21 cellular contexts compared by ENCODE assay signal in genomic region chr9:98370976-98371315, GRCh38.
A peak's percentile ranks its signal among the peaks of the same experiment; 100 is the strongest.
DNase-seq lines count a peak whose midpoint lies in the region; ATAC-seq, FAIRE-seq and TF ChIP-seq lines count a peak whose summit lies in the region.
"Had no signal": no experiment of that assay in that cellular context is flagged by ENCODE, and none has a peak within 500 bp of the region (broad histone marks: within the 10 kb centered on the region; RNA-seq: fewer than 3 reads in every experiment).

No MANE protein-coding gene starts in this region.

- no peak overlapping the region for H2AFZ ChIP-seq in astrocyte (ENCODE audit: low read depth, low read length)

- peaks cover 30% of the 10 kb centered on the region for H3K4me1 ChIP-seq in astrocyte (ENCODE audit: insufficient read depth, low read length)

- no peak overlapping the region for H3K4me3 ChIP-seq in astrocyte (ENCODE audit: insufficient read depth, low read depth, low read length)
- H3K4me3 ChIP-seq: A549 had no signal

- ATAC-seq in GM18909 (IDR thresholded peaks at IDR 0.05; ENCODE audit: poor library complexity, unreplicated experiment) = no peak
- ATAC-seq in GM18870 (IDR thresholded peaks at IDR 0.05; ENCODE audit: unreplicated experiment) = no peak
- ATAC-seq: A549, HCT116 had no signal

- DNase-seq in AG20443 (ENCODE audit: low spot score) (peak; percentile 2), GM10248 (ENCODE audit: extremely low spot score) (peak; percentile 10), astrocyte (ENCODE audit: low read depth) (no peak), osteocyte (ENCODE audit: extremely low spot score, unreplicated experiment) (peak; percentile 59), EL (no peak)
- DNase-seq: 8988T; ACHN; C1 segment of cervical spinal cord; Calu3; CD4-positive, alpha-beta memory T cell; COR-L47; DMS 273 treated with DMSO at 0.1 percent for 48 hours; DMS79; GF-D8; GOT3; H7 had no signal

- POLR2A ChIA-PET in GM10248 (lab: Yijun Ruan, JAX) = no interaction called here

- H3K36me3 ChIP-seq in astrocyte (ENCODE audit: insufficient read depth, low read length) = no peaks in the 10 kb centered on the region

- H3K4me3 Mint-ChIP-seq in astrocyte (ENCODE audit: unreplicated experiment) = no peak overlapping the region
- no peak overlapping the region for H3K4me3 Mint-ChIP-seq in osteocyte (ENCODE audit: unreplicated experiment)
- H3K4me3 Mint-ChIP-seq: CD4-positive, alpha-beta memory T cell had no signal

- H3K36me3 Mint-ChIP-seq in astrocyte (ENCODE audit: low read depth, unreplicated experiment) (no peaks in the 10 kb centered on the region), osteocyte (ENCODE audit: unreplicated experiment) (no peaks in the 10 kb centered on the region)
- H3K36me3 Mint-ChIP-seq: CD4-positive, alpha-beta memory T cell had no signal

- H3K9me3 Mint-ChIP-seq in astrocyte (ENCODE audit: unreplicated experiment) (no peaks in the 10 kb centered on the region), osteocyte (ENCODE audit: unreplicated experiment) (no peaks in the 10 kb centered on the region)

- H3K27me3 Mint-ChIP-seq in astrocyte (ENCODE audit: low read depth, unreplicated experiment) = peaks cover 2% of the 10 kb centered on the region
- no peaks in the 10 kb centered on the region for H3K27me3 Mint-ChIP-seq in osteocyte (ENCODE audit: unreplicated experiment)

- no peaks in the 10 kb centered on the region for H4K20me1 ChIP-seq in astrocyte (ENCODE audit: insufficient read depth, low read length)

- peaks cover 4% of the 10 kb centered on the region for H3K9me3 ChIP-seq in astrocyte (ENCODE audit: insufficient read depth, low read depth, low read length)

- no peak overlapping the region for H3K4me2 ChIP-seq in astrocyte (ENCODE audit: low read length)
- H3K4me2 ChIP-seq: A549 had no signal

- H3K4me1 Mint-ChIP-seq in astrocyte (ENCODE audit: low read depth, unreplicated experiment) (peaks cover 24% of the 10 kb centered on the region), osteocyte (ENCODE audit: unreplicated experiment) (peaks cover 3% of the 10 kb centered on the region)
- H3K4me1 Mint-ChIP-seq: CD4-positive, alpha-beta memory T cell had no signal

- peak overlapping the region; percentile 28 for H3K27ac Mint-ChIP-seq in astrocyte (ENCODE audit: unreplicated experiment)
- no peak overlapping the region for H3K27ac Mint-ChIP-seq in osteocyte (ENCODE audit: unreplicated experiment)
- H3K27ac Mint-ChIP-seq: CD4-positive, alpha-beta memory T cell had no signal

- no peak overlapping the region for H3K9ac ChIP-seq in astrocyte (ENCODE audit: low read length)

- H3K27me3 ChIP-seq in astrocyte (ENCODE audit: insufficient read depth, low read length) = no peaks in the 10 kb centered on the region

- no peak for FAIRE-seq in astrocyte (lab: Jason Lieb, UNC)
- FAIRE-seq: A549, GM12892 had no signal

- no peaks in the 10 kb centered on the region for H3K79me2 ChIP-seq in astrocyte (ENCODE audit: insufficient read depth, low read length)

- TF ChIP-seq CTCF in GM10248 (IDR thresholded peaks at IDR 0.05; ENCODE audit: control extremely low read depth, extremely low read depth, low read depth, missing control alignments) (no peak), astrocyte (IDR thresholded peaks at IDR 0.05; ENCODE audit: insufficient read depth, low read depth, low read length) (no peak), osteocyte (IDR thresholded peaks at IDR 0.05) (no peak)

- H3K27ac ChIP-seq in astrocyte (ENCODE audit: low read depth, low read length) = no peak overlapping the region
- H3K27ac ChIP-seq: A549 had no signal

- CTCF ChIA-PET in GM10248 (lab: Yijun Ruan, JAX) = no interaction called here

Comparison
In these comparisons a context has a peak if more than half of its experiments do, and no peak if none do; other contexts are left out.
1. DNase-seq: peak in AG20443 (single experiment), GM10248 (single experiment) and osteocyte (single experiment); none in astrocyte (single experiment) and EL (single experiment).